Comparison of ENCODE assay signal across 10 cellular contexts in genomic region chr19:8322638-8322997, GRCh38. TPM values are rescaled to one million over a fixed set of nuclear protein-coding genes. Genes with fewer than 3 reads are reported as not detected.
DNase-seq lines count a peak whose midpoint lies in the region; ATAC-seq and TF ChIP-seq lines count a peak whose summit lies in the region.
"Had no signal": no experiment of that assay in that cellular context is flagged by ENCODE, and none has a peak within 500 bp of the region (broad histone marks: within the 10 kb centered on the region; RNA-seq: fewer than 3 reads in every experiment).

No MANE protein-coding gene starts in this region.

- H3K9ac ChIP-seq in NT2/D1 (ENCODE audit: insufficient read length, low read depth), result peak overlapping the region; percentile 99
- peak overlapping the region; percentile 84 for H3K9ac ChIP-seq in endocrine pancreas (ENCODE audit: control insufficient read depth, insufficient read depth, low read length)
- H3K9ac ChIP-seq in neural cell (ENCODE audit: low read length), result peak overlapping the region; percentile 95

- no peaks in the 10 kb centered on the region for H3K9me3 ChIP-seq in NT2/D1 (ENCODE audit: insufficient read depth, low read length)
- no peaks in the 10 kb centered on the region for H3K9me3 ChIP-seq in endocrine pancreas (ENCODE audit: control insufficient read depth, low read length)
- no peaks in the 10 kb centered on the region for H3K9me3 ChIP-seq in neural cell (ENCODE audit: low read length)

- peaks cover 29% of the 10 kb centered on the region for H3K79me2 ChIP-seq in neural cell (replicated peaks; ENCODE audit: insufficient read depth, low read length)

- no peaks in the 10 kb centered on the region for H3K9me2 ChIP-seq in neural cell (ENCODE audit: insufficient read depth, low read length)

- peaks cover 6% of the 10 kb centered on the region for H4K20me1 ChIP-seq in neural cell (ENCODE audit: insufficient read depth)

- DNase-seq in NT2/D1 (ENCODE audit: low read depth, low spot score), result no peak
- no peak for DNase-seq in central memory CD4-positive, alpha-beta T cell
- DNase-seq in amniotic stem cell (lab: John Stamatoyannopoulos, UW), result no peak
- no peak for DNase-seq in GDM1 (lab: John Stamatoyannopoulos, UW)
- DNase-seq: effector CD4-positive, alpha-beta T cell; NCI-H2029 treated with DMSO at 0.1 percent for 48 hours had no signal

- peaks cover 40% of the 10 kb centered on the region for H3K36me3 ChIP-seq in NT2/D1 (ENCODE audit: insufficient read depth, insufficient read length, low read length)
- H3K36me3 ChIP-seq in endocrine pancreas (ENCODE audit: control insufficient read depth, insufficient read depth, low read length), result no peaks in the 10 kb centered on the region
- H3K36me3 ChIP-seq in neural cell (ENCODE audit: insufficient read depth, low read length), result no peaks in the 10 kb centered on the region

- no peaks in the 10 kb centered on the region for H3K27me3 ChIP-seq in NT2/D1 (ENCODE audit: insufficient read depth, insufficient read length)
- no peaks in the 10 kb centered on the region for H3K27me3 ChIP-seq in endocrine pancreas (ENCODE audit: control insufficient read depth, insufficient read depth, low read length)
- H3K27me3 ChIP-seq in neural cell (ENCODE audit: insufficient read depth, low read depth, low read length), result no peaks in the 10 kb centered on the region

- peak overlapping the region; percentile 68 for H3K4me2 ChIP-seq in neural cell (ENCODE audit: low read length)

- H3F3A ChIP-seq in neural cell (ENCODE audit: insufficient read depth, low read length, poor library complexity, severe bottlenecking), result no peaks in the 10 kb centered on the region

- TF ChIP-seq EP300 in neural cell (conservative IDR thresholded peaks at IDR 0.05; ENCODE audit: poor library complexity, severe bottlenecking), result no peak

- no peak for ATAC-seq in GM18907 (IDR thresholded peaks at IDR 0.05; ENCODE audit: unreplicated experiment)

- no peak overlapping the region for H2AFZ ChIP-seq in neural cell (ENCODE audit: low read depth, low read length)

- H3K27ac ChIP-seq in C4-2B (peak overlapping the region; percentile 96), neural cell (ENCODE audit: low read length) (no peak overlapping the region)

- TF ChIP-seq CTCF in C4-2B (conservative IDR thresholded peaks at IDR 0.05), result no peak
- TF ChIP-seq CTCF in neural cell (IDR thresholded peaks at IDR 0.05; ENCODE audit: poor library complexity, severe bottlenecking), result no peak

- TF ChIP-seq RAD21 in neural cell (conservative IDR thresholded peaks at IDR 0.05), result no peak

- H3K4me3 ChIP-seq in NT2/D1 (ENCODE audit: insufficient read length, low read depth), result peak overlapping the region; percentile 94
- H3K4me3 ChIP-seq in endocrine pancreas (ENCODE audit: control insufficient read depth, insufficient read depth, low read length), result peak overlapping the region; percentile 44
- peak overlapping the region; percentile 83 for H3K4me3 ChIP-seq in neural cell (ENCODE audit: low read length)

- H3K4me1 ChIP-seq in NT2/D1 (ENCODE audit: insufficient read depth, insufficient read length), result peaks cover 9% of the 10 kb centered on the region
- H3K4me1 ChIP-seq in endocrine pancreas (ENCODE audit: control insufficient read depth, insufficient read depth, low read length), result no peaks in the 10 kb centered on the region

TF ChIP-seq in neural cell, 6 proteins besides CTCF, POLR2A, EP300 and RAD21:
- TF ChIP-seq EZH2 (IDR thresholded peaks at IDR 0.05; ENCODE audit: borderline replicate concordance, insufficient read depth, low read length, poor library complexity, severe bottlenecking), result no peak
- TF ChIP-seq REST (IDR thresholded peaks at IDR 0.05; ENCODE audit: borderline replicate concordance), result no peak
- no peak for TF ChIP-seq SMC3 (conservative IDR thresholded peaks at IDR 0.05; ENCODE audit: poor library complexity)
- no peak for TF ChIP-seq POLR2AphosphoS5 (IDR thresholded peaks at IDR 0.05)
- no peak for TF ChIP-seq TAF1 (IDR thresholded peaks at IDR 0.05; ENCODE audit: low read depth)
- no peak for TF ChIP-seq MXI1 (conservative IDR thresholded peaks at IDR 0.05; ENCODE audit: poor library complexity, severe bottlenecking)

RNA-seq across cellular contexts. Expression of gene RPS28, which starts 1.3 kb away (rescaled TPM):
- 192 and 196 TPM in 2 replicates for polyA plus RNA-seq in neural cell
- 70.6 and 79.4 TPM in 2 replicates for polyA minus RNA-seq in neural cell

RNA-seq across cellular contexts. Expression of gene NDUFA7, which starts 1.4 kb away (rescaled TPM):
- polyA plus RNA-seq in neural cell, result 37.3 and 48.0 TPM in 2 replicates
- polyA minus RNA-seq in neural cell, result 9.0 and 14.5 TPM in 2 replicates

RNA-seq across cellular contexts. Expression of gene CD320, which starts 14.5 kb away (rescaled TPM):
- polyA plus RNA-seq in neural cell, result 89.6 and 98.2 TPM in 2 replicates
- polyA minus RNA-seq in neural cell, result 35.1 and 39.4 TPM in 2 replicates

RNA-seq across cellular contexts. Expression of gene KANK3, which starts 20.4 kb away (rescaled TPM):
- polyA plus RNA-seq in neural cell, result 1.0 and 2.8 TPM in 2 replicates
- 0.49 and 1.7 TPM in 2 replicates for polyA minus RNA-seq in neural cell

RNA-seq across cellular contexts. Expression of gene ANGPTL4, which starts 41.3 kb away (rescaled TPM):
- not detected in 2 replicates for polyA plus RNA-seq in neural cell
- polyA minus RNA-seq in neural cell, result not detected in 2 replicates

Comparison
In these comparisons a context has a peak if more than half of its experiments do, and no peak if none do; other contexts are left out.
1. H3K4me3 ChIP-seq: peak in every context shown above with its lines; median percentile 94 in NT2/D1; 83 in neural cell; 44 in endocrine pancreas.